In the genomic region with DNA sequence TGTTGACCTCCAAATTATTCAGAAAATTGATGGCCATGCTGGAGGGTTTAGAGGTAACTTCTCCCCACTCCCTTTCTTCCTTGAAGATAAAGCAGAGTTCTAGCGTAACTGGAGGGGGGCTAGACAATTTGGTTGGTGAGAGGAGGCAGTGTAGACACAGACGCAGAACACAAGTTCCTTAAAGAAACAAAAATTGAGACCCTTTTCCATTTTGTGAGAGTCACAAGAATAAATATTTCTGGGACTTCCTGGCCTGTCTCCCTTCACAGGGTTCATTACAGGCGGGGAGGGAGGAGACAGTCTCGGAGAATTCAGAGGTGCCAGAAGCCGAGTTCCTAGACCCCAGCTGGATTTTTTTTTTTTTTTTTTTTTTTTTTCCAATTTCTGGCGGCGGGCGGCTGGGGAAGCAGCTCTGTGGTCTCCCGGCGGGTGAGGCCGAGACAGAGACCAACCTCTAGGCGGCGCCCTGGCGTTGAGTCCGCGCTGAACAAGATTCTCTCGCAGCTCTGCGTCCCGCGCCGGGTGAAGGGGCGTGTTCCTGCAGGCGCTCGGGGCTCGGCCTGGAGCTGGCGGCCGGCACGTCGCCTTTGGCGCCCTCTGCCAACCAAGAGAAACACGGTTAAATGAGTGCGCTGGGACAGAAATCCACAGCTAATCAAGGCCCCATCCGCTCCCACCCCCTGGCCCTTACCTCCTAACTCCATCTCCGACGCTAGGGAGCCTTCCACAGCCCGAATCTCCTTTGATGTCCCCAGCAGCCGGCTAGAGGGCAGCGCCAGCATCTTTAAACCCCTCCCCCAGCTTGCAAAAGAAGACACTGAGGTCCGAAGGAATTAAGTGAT, we compare ENCODE assay signal across 7 cellular contexts. TPM values are rescaled to one million over a fixed set of nuclear protein-coding genes. Genes with fewer than 3 reads are reported as not detected.
DNase-seq lines count a peak whose midpoint lies in the region; ATAC-seq, FAIRE-seq and TF ChIP-seq lines count a peak whose summit lies in the region.

No MANE protein-coding gene starts in this region.

- TF ChIP-seq CTCF in lower lobe of right lung (IDR thresholded peaks at IDR 0.05), result peak; percentile 56

- peaks cover 100% of the 10 kb centered on the region for H3K27me3 ChIP-seq in lower lobe of right lung (ENCODE audit: low read depth)

- DNase-seq in MV-4-11 (lab: John Stamatoyannopoulos, UW) (peak; percentile 70), UCSD-AML1 (lab: John Stamatoyannopoulos, UW; ENCODE audit: unreplicated experiment) (peak; percentile 87), lower lobe of right lung (peak; percentile 70), H54 (ENCODE audit: insufficient read length, low spot score) (no peak)
- DNase-seq in central memory CD4-positive, alpha-beta T cell, result peak; percentile 42
- DNase-seq in stimulated activated CD8-positive, alpha-beta memory T cell treated with anti-CD3 and anti-CD28 coated beads, Interleukin-7, amount 100 ng/mL, for 48 hours (ENCODE audit: extremely low read depth in 1 of 2, low read depth in 1 of 2), result peak; percentile 75 to 76

- ATAC-seq in GM18502 (IDR thresholded peaks at IDR 0.05; ENCODE audit: poor library complexity, unreplicated experiment) (peak; percentile 57), lower lobe of right lung (peak; percentile 67 to 69)

- FAIRE-seq in H54 (lab: Jason Lieb, UNC), result no peak

- H3K4me1 ChIP-seq in lower lobe of right lung, result peaks cover 5% of the 10 kb centered on the region

- H3K27ac ChIP-seq in lower lobe of right lung, result no peak overlapping the region

- no peak overlapping the region for H3K4me3 ChIP-seq in lower lobe of right lung

- no peaks in the 10 kb centered on the region for H3K36me3 ChIP-seq in lower lobe of right lung

- intact Hi-C loops in lower lobe of right lung (cut with DNase I), result no loop called here

- no peaks in the 10 kb centered on the region for H3K9me3 ChIP-seq in lower lobe of right lung

- no peak for TF ChIP-seq POLR2A in H54 (IDR thresholded peaks at IDR 0.05; ENCODE audit: low read depth, low read length)

RNA-seq across cellular contexts. Expression of a gene that starts 10.2 kb away (rescaled TPM):
- not detected for total RNA-seq in lower lobe of right lung

RNA-seq across cellular contexts. Expression of a gene that starts 21.3 kb away (rescaled TPM):
- 0.21 TPM for total RNA-seq in lower lobe of right lung

RNA-seq across cellular contexts. Expression of a gene that starts 25.6 kb away (rescaled TPM):
- 2.4 TPM for total RNA-seq in lower lobe of right lung

RNA-seq across cellular contexts. Expression of a gene that starts 31.6 kb away (rescaled TPM):
- total RNA-seq in lower lobe of right lung, result 4.4 TPM

RNA-seq across cellular contexts. Expression of a gene that starts 42.8 kb away (rescaled TPM):
- 3.9 TPM for total RNA-seq in lower lobe of right lung
